ENCODE assay signal across 18 cellular contexts in genomic region chr12:13304924-13305323, GRCh38.
DNase-seq lines count a peak whose midpoint lies in the region; ATAC-seq and TF ChIP-seq lines count a peak whose summit lies in the region.
"Had no signal": no experiment of that assay in that cellular context is flagged by ENCODE, and none has a peak within 500 bp of the region (broad histone marks: within the 10 kb centered on the region; RNA-seq: fewer than 3 reads in every experiment).

No MANE protein-coding gene starts in this region.

- no peak overlapping the region for H3K27ac Mint-ChIP-seq in GM23338
- H3K27ac Mint-ChIP-seq in activated T-cell treated with anti-CD3 and anti-CD28 coated beads, Interleukin-2, amount 50 U/mL, for 24 hours, result no peak overlapping the region
- H3K27ac Mint-ChIP-seq: B cell; CD8-positive, alpha-beta T cell had no signal

- H3K27ac ChIP-seq in GM23338 (ENCODE audit: low read depth) (no peak overlapping the region), neural cell (ENCODE audit: low read length) (no peak overlapping the region), Karpas-422 (ENCODE audit: low read length) (no peak overlapping the region)
- H3K27ac ChIP-seq: BLaER1 treated with 17β-estradiol and CSF1 and Interleukin-3, amounts not matched to agents 10 nM and 100 nM; GM23248 had no signal

- H3K27me3 Mint-ChIP-seq in GM23338 (ENCODE audit: insufficient read depth, low read depth, poor library complexity), result peaks cover 2% of the 10 kb centered on the region
- peaks cover 38% of the 10 kb centered on the region for H3K27me3 Mint-ChIP-seq in activated T-cell treated with anti-CD3 and anti-CD28 coated beads, Interleukin-2, amount 50 U/mL, for 24 hours

- H3K9me3 ChIP-seq in neural cell (ENCODE audit: low read length) (no peaks in the 10 kb centered on the region), Karpas-422 (ENCODE audit: low read length) (no peaks in the 10 kb centered on the region)

- H3K4me2 ChIP-seq in GM23338 (no peak overlapping the region), neural cell (ENCODE audit: low read length) (no peak overlapping the region), Karpas-422 (ENCODE audit: low read depth, low read length, poor library complexity, severe bottlenecking) (no peak overlapping the region)
- H3K4me2 ChIP-seq: BLaER1 treated with 17β-estradiol and CSF1 and Interleukin-3, amounts not matched to agents 10 nM and 100 nM had no signal

- H3K36me3 Mint-ChIP-seq in GM23338 (ENCODE audit: low read depth), result no peaks in the 10 kb centered on the region
- H3K36me3 Mint-ChIP-seq in activated T-cell treated with anti-CD3 and anti-CD28 coated beads, Interleukin-2, amount 50 U/mL, for 24 hours (ENCODE audit: low read depth), result no peaks in the 10 kb centered on the region
- H3K36me3 Mint-ChIP-seq: CD8-positive, alpha-beta T cell had no signal

- H4K20me1 ChIP-seq in GM23338 (replicated peaks; ENCODE audit: insufficient read depth) (no peaks in the 10 kb centered on the region), neural cell (ENCODE audit: insufficient read depth) (no peaks in the 10 kb centered on the region), Karpas-422 (ENCODE audit: insufficient read depth, low read depth, low read length) (no peaks in the 10 kb centered on the region)
- H4K20me1 ChIP-seq: BLaER1 treated with 17β-estradiol and CSF1 and Interleukin-3, amounts not matched to agents 10 nM and 100 nM had no signal

- H3K9me2 ChIP-seq in GM23338 (ENCODE audit: insufficient read depth) (peaks cover 12% of the 10 kb centered on the region), neural cell (ENCODE audit: insufficient read depth, low read length) (no peaks in the 10 kb centered on the region), Karpas-422 (replicated peaks; ENCODE audit: insufficient read depth, low read length) (no peaks in the 10 kb centered on the region; the same call in 1 of the 2 replicates)

- no peak overlapping the region for H3K4me3 Mint-ChIP-seq in GM23338
- H3K4me3 Mint-ChIP-seq in activated T-cell treated with anti-CD3 and anti-CD28 coated beads, Interleukin-2, amount 50 U/mL, for 24 hours, result no peak overlapping the region
- H3K4me3 Mint-ChIP-seq: B cell; CD8-positive, alpha-beta T cell had no signal

- H3K9me3 Mint-ChIP-seq in GM23338, result no peaks in the 10 kb centered on the region; the same call in 1 of the 3 replicates
- H3K9me3 Mint-ChIP-seq in activated T-cell treated with anti-CD3 and anti-CD28 coated beads, Interleukin-2, amount 50 U/mL, for 24 hours, result no peaks in the 10 kb centered on the region
- H3K9me3 Mint-ChIP-seq: CD8-positive, alpha-beta T cell had no signal

- H3K79me2 ChIP-seq in GM23338 (replicated peaks; ENCODE audit: insufficient read depth) (no peaks in the 10 kb centered on the region), neural cell (replicated peaks; ENCODE audit: insufficient read depth, low read length) (no peaks in the 10 kb centered on the region), Karpas-422 (ENCODE audit: low read length) (no peaks in the 10 kb centered on the region)

- DNase-seq in GM23338 (ENCODE audit: low spot score), result no peak
- peak; percentile 36 for DNase-seq in NCI-H345 treated with DMSO at 0.1 percent for 48 hours (lab: John Stamatoyannopoulos, UW; ENCODE audit: unreplicated experiment)
- DNase-seq in retina, result peak; percentile 17
- no peak for DNase-seq in DMS 273 treated with DMSO at 0.1 percent for 48 hours (lab: John Stamatoyannopoulos, UW)
- DNase-seq in activated T-cell treated with anti-CD3 and anti-CD28 coated beads, Interleukin-2, amount 50 U/mL, for 24 hours, result no peak
- DNase-seq in Karpas-422, result no peak
- DNase-seq: Calu3; CD8-positive, alpha-beta T cell; DMS53; DND-41; EL; GM23248; HCEC 1CT; IMR-90 had no signal

- no peaks in the 10 kb centered on the region for H3K4me1 Mint-ChIP-seq in GM23338
- H3K4me1 Mint-ChIP-seq in activated T-cell treated with anti-CD3 and anti-CD28 coated beads, Interleukin-2, amount 50 U/mL, for 24 hours (ENCODE audit: low read depth), result no peaks in the 10 kb centered on the region
- H3K4me1 Mint-ChIP-seq: B cell had no signal

- H3K4me3 ChIP-seq in GM23338 (no peak overlapping the region), neural cell (ENCODE audit: low read length) (peak overlapping the region; percentile 14), Karpas-422 (ENCODE audit: low read length) (no peak overlapping the region)
- H3K4me3 ChIP-seq: BLaER1 treated with 17β-estradiol and CSF1 and Interleukin-3, amounts not matched to agents 10 nM and 100 nM; GM12878; GM23248 had no signal

- peak; percentile 82 for TF ChIP-seq EP300 in neural cell (conservative IDR thresholded peaks at IDR 0.05; ENCODE audit: poor library complexity, severe bottlenecking)

- peak overlapping the region; percentile 38; the same call in 1 of the 2 replicates for H2AFZ ChIP-seq in GM23338
- no peak overlapping the region for H2AFZ ChIP-seq in neural cell (ENCODE audit: low read depth, low read length)
- H2AFZ ChIP-seq in Karpas-422 (ENCODE audit: low read length), result no peak overlapping the region
- H2AFZ ChIP-seq: GM23248 had no signal

- TF ChIP-seq RAD21 in neural cell (conservative IDR thresholded peaks at IDR 0.05), result no peak

- H3K9ac ChIP-seq in neural cell (ENCODE audit: low read length) (peak overlapping the region; percentile 1), Karpas-422 (ENCODE audit: low read length) (no peak overlapping the region)
- H3K9ac ChIP-seq: BLaER1 treated with 17β-estradiol and CSF1 and Interleukin-3, amounts not matched to agents 10 nM and 100 nM; GM23248 had no signal

- TF ChIP-seq CTCF in GM23338 (conservative IDR thresholded peaks at IDR 0.05; ENCODE audit: low read depth in 2 of 2), result no peak
- no peak for TF ChIP-seq CTCF in neural cell (IDR thresholded peaks at IDR 0.05; ENCODE audit: poor library complexity, severe bottlenecking)

- H3K4me1 ChIP-seq in GM23338 (ENCODE audit: insufficient read depth), result no peaks in the 10 kb centered on the region
- H3K4me1 ChIP-seq in Karpas-422 (ENCODE audit: low read length), result no peaks in the 10 kb centered on the region

- no peak for ATAC-seq in GM23338
- ATAC-seq: CD8-positive, alpha-beta T cell; GM12878 had no signal

- no peaks in the 10 kb centered on the region for H3F3A ChIP-seq in GM23338 (replicated peaks; ENCODE audit: low read depth)
- no peaks in the 10 kb centered on the region for H3F3A ChIP-seq in neural cell (ENCODE audit: insufficient read depth, low read length, poor library complexity, severe bottlenecking)

- H3K27me3 ChIP-seq in GM23338 (ENCODE audit: insufficient read depth) (no peaks in the 10 kb centered on the region), neural cell (ENCODE audit: insufficient read depth, low read depth, low read length) (no peaks in the 10 kb centered on the region), Karpas-422 (ENCODE audit: low read length) (no peaks in the 10 kb centered on the region)
- H3K27me3 ChIP-seq: BLaER1 treated with 17β-estradiol and CSF1 and Interleukin-3, amounts not matched to agents 10 nM and 100 nM had no signal

- H3K36me3 ChIP-seq in GM23338 (ENCODE audit: insufficient read depth) (no peaks in the 10 kb centered on the region), neural cell (ENCODE audit: insufficient read depth, low read length) (no peaks in the 10 kb centered on the region), Karpas-422 (ENCODE audit: insufficient read depth, low read length) (no peaks in the 10 kb centered on the region)
- H3K36me3 ChIP-seq: BLaER1 treated with 17β-estradiol and CSF1 and Interleukin-3, amounts not matched to agents 10 nM and 100 nM had no signal

TF ChIP-seq in GM23338, 12 proteins besides CTCF, POLR2A, EP300 and RAD21 (continues in another document):
- TF ChIP-seq EZH2phosphoT487 (IDR thresholded peaks at IDR 0.05; ENCODE audit: unreplicated experiment), result no peak
- TF ChIP-seq CREB1 (CRISPR knock-in tag; IDR thresholded peaks at IDR 0.05; ENCODE audit: low read depth), result no peak

TF ChIP-seq in neural cell, 6 proteins besides CTCF, POLR2A, EP300 and RAD21:
- TF ChIP-seq EZH2 (IDR thresholded peaks at IDR 0.05; ENCODE audit: borderline replicate concordance, insufficient read depth, low read length, poor library complexity, severe bottlenecking), result no peak
- TF ChIP-seq POLR2AphosphoS5 (IDR thresholded peaks at IDR 0.05), result peak; percentile 58
TF ChIP-seq in neural cell: peak in this region for 1.

Comparison
In these comparisons a context has a peak if more than half of its experiments do, and no peak if none do; other contexts are left out.
1. DNase-seq: peak in NCI-H345 treated with DMSO at 0.1 percent for 48 hours (single experiment) and retina (single experiment); none in GM23338 (single experiment), DMS 273 treated with DMSO at 0.1 percent for 48 hours (single experiment), activated T-cell treated with anti-CD3 and anti-CD28 coated beads, Interleukin-2, amount 50 U/mL, for 24 hours (single experiment) and Karpas-422 (single experiment).